8 cellular contexts compared by ENCODE assay signal in genomic region chr1:7388488-7389185, GRCh38.
DNase-seq lines count a peak whose midpoint lies in the region; TF ChIP-seq lines count a peak whose summit lies in the region.
"Had no signal": no experiment of that assay in that cellular context is flagged by ENCODE, and none has a peak within 500 bp of the region (broad histone marks: within the 10 kb centered on the region; RNA-seq: fewer than 3 reads in every experiment).

No MANE protein-coding gene starts in this region.

- no peak overlapping the region for H2AK5ac ChIP-seq in mesenchymal stem cell (ENCODE audit: low read length, severe bottlenecking)

- H3K9ac ChIP-seq in NT2/D1 (ENCODE audit: insufficient read length, low read depth) (peak overlapping the region; percentile 42), mesenchymal stem cell (ENCODE audit: low read length) (no peak overlapping the region)

- H4K20me1 ChIP-seq in OCI-LY7 (ENCODE audit: insufficient read depth, low read length), result no peaks in the 10 kb centered on the region

- H4K8ac ChIP-seq in mesenchymal stem cell (ENCODE audit: low read length), result peak overlapping the region; percentile 86

- TF ChIP-seq EP300 in suprapubic skin (IDR thresholded peaks at IDR 0.05), result no peak

- no peaks in the 10 kb centered on the region for H3K36me3 ChIP-seq in NT2/D1 (ENCODE audit: insufficient read depth, insufficient read length, low read length)
- no peaks in the 10 kb centered on the region for H3K36me3 ChIP-seq in mesenchymal stem cell (ENCODE audit: control insufficient read depth in 1 of 2, insufficient read depth in 2 of 2, low read depth in 1 of 2, low read length in 2 of 2)
- no peaks in the 10 kb centered on the region for H3K36me3 ChIP-seq in suprapubic skin
- H3K36me3 ChIP-seq in OCI-LY7 (ENCODE audit: insufficient read depth, low read length), result no peaks in the 10 kb centered on the region

- WGBS in mesenchymal stem cell, result 85% methylated on average over 17 of the region's 19 CpGs
- 41% methylated on average over 5 of the region's 19 CpGs for WGBS in suprapubic skin

- H3K4ac ChIP-seq in mesenchymal stem cell (ENCODE audit: low read depth in 1 of 2, low read length in 2 of 2), result peak overlapping the region in 1 of 2 experiments; percentile 3

- H2BK12ac ChIP-seq in mesenchymal stem cell (ENCODE audit: low read length in 2 of 2), result peak overlapping the region in 1 of 2 experiments; percentile 11

- H4K91ac ChIP-seq in mesenchymal stem cell (ENCODE audit: low read length), result peak overlapping the region; percentile 36

- no peak for TF ChIP-seq POLR2A in suprapubic skin (IDR thresholded peaks at IDR 0.05)

- H2AFZ ChIP-seq in mesenchymal stem cell (ENCODE audit: low read depth, low read length) (no peak overlapping the region), OCI-LY7 (ENCODE audit: low read length) (no peak overlapping the region)

- H3K79me2 ChIP-seq in OCI-LY7 (ENCODE audit: insufficient read depth, low read depth, low read length), result no peaks in the 10 kb centered on the region

- H3K4me2 ChIP-seq in mesenchymal stem cell (ENCODE audit: low read length, poor library complexity, severe bottlenecking), result no peak overlapping the region
- H3K4me2 ChIP-seq in OCI-LY7 (ENCODE audit: low read length), result no peak overlapping the region

- POLR2A ChIA-PET in OCI-LY7 (lab: Charles Lee), result no interaction called here

- peak overlapping the region in 1 of 2 experiments; percentile 16 for H3K23ac ChIP-seq in mesenchymal stem cell (ENCODE audit: low read length in 2 of 2)

- H3K27me3 ChIP-seq in NT2/D1 (ENCODE audit: insufficient read depth, insufficient read length) (no peaks in the 10 kb centered on the region), mesenchymal stem cell (ENCODE audit: control insufficient read depth in 1 of 2, insufficient read depth in 1 of 2, low read length in 2 of 2) (peaks cover 0 to 2% of the 10 kb centered on the region in 2 experiments), suprapubic skin (no peaks in the 10 kb centered on the region)

- no peaks in the 10 kb centered on the region for H3K9me2 ChIP-seq in OCI-LY7 (ENCODE audit: insufficient read depth, low read length)

- H3K79me1 ChIP-seq in mesenchymal stem cell (replicated peaks; ENCODE audit: low read length, poor library complexity, severe bottlenecking), result no peaks in the 10 kb centered on the region

- no peak overlapping the region for H2BK120ac ChIP-seq in mesenchymal stem cell (ENCODE audit: low read depth, low read length)

- no peak overlapping the region for H2BK15ac ChIP-seq in mesenchymal stem cell (ENCODE audit: low read depth, poor library complexity, severe bottlenecking)

- H3K14ac ChIP-seq in mesenchymal stem cell (ENCODE audit: low read length in 2 of 2), result peak overlapping the region in 1 of 2 experiments; percentile 62

- TF ChIP-seq CTCF in suprapubic skin (IDR thresholded peaks at IDR 0.05) (no peak), OCI-LY7 (conservative IDR thresholded peaks at IDR 0.05; ENCODE audit: low read length) (no peak)

- CTCF ChIA-PET in OCI-LY7 (lab: Charles Lee; ENCODE audit: unreplicated experiment), result no interaction called here

- H2BK5ac ChIP-seq in mesenchymal stem cell (ENCODE audit: low read depth, low read length, poor library complexity, severe bottlenecking), result no peak overlapping the region

- peak overlapping the region; percentile 23 to 58 for H3K18ac ChIP-seq in mesenchymal stem cell (ENCODE audit: low read depth in 1 of 2, low read length in 2 of 2)

- H3K9me3 ChIP-seq in NT2/D1 (ENCODE audit: insufficient read depth, low read length), result no peaks in the 10 kb centered on the region
- H3K9me3 ChIP-seq in mesenchymal stem cell (ENCODE audit: control insufficient read depth, low read length), result no peaks in the 10 kb centered on the region
- no peaks in the 10 kb centered on the region for H3K9me3 ChIP-seq in suprapubic skin
- H3K9me3 ChIP-seq in OCI-LY7 (ENCODE audit: low read length), result no peaks in the 10 kb centered on the region

- H3K4me1 ChIP-seq in NT2/D1 (ENCODE audit: insufficient read depth, insufficient read length) (peaks cover 10% of the 10 kb centered on the region), mesenchymal stem cell (ENCODE audit: control insufficient read depth, insufficient read depth, low read depth, low read length) (peaks cover 26% of the 10 kb centered on the region), suprapubic skin (peaks cover 17% of the 10 kb centered on the region), OCI-LY7 (ENCODE audit: insufficient read depth, low read length, poor library complexity, severe bottlenecking) (no peaks in the 10 kb centered on the region)

- BruUV-seq in OCI-LY7 (replicated peaks; lab: Mats Ljungman, UMichigan), result no TSS peak

- H3K27ac ChIP-seq in mesenchymal stem cell (ENCODE audit: low read length, poor library complexity, severe bottlenecking), result no peak overlapping the region
- H3K27ac ChIP-seq in suprapubic skin, result peak overlapping the region; percentile 72
- H3K27ac ChIP-seq in OCI-LY7 (ENCODE audit: low read depth, low read length, poor library complexity, severe bottlenecking), result no peak overlapping the region

- no peak overlapping the region for H3K4me3 ChIP-seq in NT2/D1 (ENCODE audit: insufficient read length, low read depth)
- no peak overlapping the region for H3K4me3 ChIP-seq in mesenchymal stem cell (ENCODE audit: insufficient read depth in 1 of 2, low read depth in 1 of 2, low read length in 2 of 2)
- no peak overlapping the region for H3K4me3 ChIP-seq in suprapubic skin
- no peak overlapping the region for H3K4me3 ChIP-seq in OCI-LY7 (ENCODE audit: low read depth, low read length, poor library complexity, severe bottlenecking)

- intact Hi-C loops in OCI-LY7 (cut with micrococcal nuclease; ENCODE audit: unreplicated experiment), result no loop called here

- DNase-seq in NT2/D1 (ENCODE audit: low read depth, low spot score), result no peak
- peak; percentile 71 for DNase-seq in cerebellum (ENCODE audit: low spot score)
- DNase-seq in mesenchymal stem cell, result no peak
- peak; percentile 65 to 75 for DNase-seq in suprapubic skin (ENCODE audit: low spot score in 2 of 2)
- no peak for DNase-seq in stimulated activated CD4-positive, alpha-beta T cell treated with anti-CD3 and anti-CD28 coated beads, Interleukin-4, amount 100 ng/mL, for 1 hour
- DNase-seq in stimulated activated CD8-positive, alpha-beta memory T cell treated with anti-CD3 and anti-CD28 coated beads, Interleukin-4, amount 100 ng/mL, for 48 hours, result no peak
- DNase-seq in OCI-LY7 (ENCODE audit: low spot score), result no peak
- DNase-seq: amniotic stem cell had no signal

Comparison
In these comparisons a context has a peak if more than half of its experiments do, and no peak if none do; other contexts are left out.
1. DNase-seq: peak in cerebellum (single experiment) and suprapubic skin (2 of 2); none in NT2/D1 (single experiment), mesenchymal stem cell (single experiment), stimulated activated CD4-positive, alpha-beta T cell treated with anti-CD3 and anti-CD28 coated beads, Interleukin-4, amount 100 ng/mL, for 1 hour (single experiment), stimulated activated CD8-positive, alpha-beta memory T cell treated with anti-CD3 and anti-CD28 coated beads, Interleukin-4, amount 100 ng/mL, for 48 hours (single experiment) and OCI-LY7 (single experiment).